ENCODE assay signal across 8 cellular contexts in the genomic region with DNA sequence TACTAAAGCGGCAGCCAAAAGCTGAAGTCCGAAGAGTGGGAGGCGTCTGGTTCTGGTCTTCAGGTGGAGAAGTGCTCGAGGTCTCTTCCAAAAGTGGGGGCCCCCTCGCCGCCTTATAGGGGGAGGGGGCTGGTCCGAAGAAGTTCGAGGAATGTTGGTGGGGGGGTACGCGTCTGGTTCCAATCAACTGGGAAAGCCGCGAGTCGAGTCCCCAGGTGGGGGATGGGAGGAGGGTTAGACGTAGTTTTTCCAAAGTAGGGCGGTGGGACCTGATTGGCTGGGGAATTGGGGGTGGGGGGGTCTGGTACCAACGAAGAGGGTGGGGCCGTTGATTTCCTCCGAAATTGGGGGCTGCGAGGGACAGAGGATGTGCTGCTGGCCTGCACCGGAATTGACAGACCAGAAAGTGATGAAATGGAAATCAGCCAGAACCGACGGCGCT. TPM values are rescaled to one million over a fixed set of nuclear protein-coding genes. Genes with fewer than 3 reads are reported as not detected.
A peak's percentile ranks its signal among the peaks of the same experiment; 100 is the strongest.
DNase-seq lines count a peak whose midpoint lies in the region; ATAC-seq and TF ChIP-seq lines count a peak whose summit lies in the region.

No MANE protein-coding gene starts in this region.

- POLR2A ChIA-PET in CD4-positive, alpha-beta memory T cell (lab: Charles Lee; ENCODE audit: partially characterized antibody), result interaction anchor here (1.0 to 2.4 kb wide), 5 partner anchors 8 to 122 kb away, joined by 3 to 12 read pairs (median 6); partner anchors contain the start of gene GPR55

- no peak for ATAC-seq in GM19467 (IDR thresholded peaks at IDR 0.05; ENCODE audit: unreplicated experiment)
- ATAC-seq in HG03520 (IDR thresholded peaks at IDR 0.05; ENCODE audit: unreplicated experiment), result no peak
- no peak for ATAC-seq in HG02885 (IDR thresholded peaks at IDR 0.05; ENCODE audit: poor library complexity, unreplicated experiment)

- H3K27me3 Mint-ChIP-seq in CD4-positive, alpha-beta memory T cell, result peaks cover 0 to 1% of the 10 kb centered on the region in 2 donors
- peaks cover 20% of the 10 kb centered on the region for H3K27me3 Mint-ChIP-seq in neural crest cell (ENCODE audit: low read depth)

- H3K9me3 Mint-ChIP-seq in CD4-positive, alpha-beta memory T cell, result peaks cover 0 to 1% (median 0%) of the 10 kb centered on the region in 8 donors
- no peaks in the 10 kb centered on the region for H3K9me3 Mint-ChIP-seq in neural crest cell

- peak overlapping the region in 6 of 7 donors; percentile 51 to 91 (median 78) for H3K27ac Mint-ChIP-seq in CD4-positive, alpha-beta memory T cell
- peak overlapping the region; percentile 62 for H3K27ac Mint-ChIP-seq in neural crest cell (ENCODE audit: unreplicated experiment)

- H3K9me3 ChIP-seq in CD4-positive, alpha-beta memory T cell (ENCODE audit: control insufficient read depth in 1 of 2, low read length in 2 of 2), result no peaks in the 10 kb centered on the region
- no peaks in the 10 kb centered on the region for H3K9me3 ChIP-seq in effector memory CD4-positive, alpha-beta T cell (ENCODE audit: control insufficient read depth, low read length)

- TF ChIP-seq CTCF in LNCaP clone FGC (IDR thresholded peaks at IDR 0.05; ENCODE audit: control insufficient read depth, extremely low read depth, insufficient read depth), result no peak
- no peak for TF ChIP-seq CTCF in neural crest cell (conservative IDR thresholded peaks at IDR 0.05)

- H3K36me3 Mint-ChIP-seq in CD4-positive, alpha-beta memory T cell, result peaks cover 0 to 4% of the 10 kb centered on the region in 2 donors
- no peaks in the 10 kb centered on the region for H3K36me3 Mint-ChIP-seq in neural crest cell (ENCODE audit: low read depth)

- intact Hi-C loops in CD4-positive, alpha-beta memory T cell (cut with micrococcal nuclease), result loop anchor here (2.0 to 10.0 kb wide), 2 partner anchors 17 to 109 kb away; no protein-coding TSS in a partner anchor

- H3K27me3 ChIP-seq in CD4-positive, alpha-beta memory T cell (ENCODE audit: insufficient read depth, low read length), result no peaks in the 10 kb centered on the region
- H3K27me3 ChIP-seq in effector memory CD4-positive, alpha-beta T cell (replicated peaks; ENCODE audit: control insufficient read depth, insufficient read depth, low read length, poor library complexity, severe bottlenecking), result no peaks in the 10 kb centered on the region

- peak overlapping the region; percentile 45 for H3K27ac ChIP-seq in CD4-positive, alpha-beta memory T cell (ENCODE audit: low read depth, low read length)
- peak overlapping the region; percentile 22 for H3K27ac ChIP-seq in effector memory CD4-positive, alpha-beta T cell (ENCODE audit: insufficient read depth, low read length, poor library complexity, severe bottlenecking)

- H3K4me3 ChIP-seq in CD4-positive, alpha-beta memory T cell (ENCODE audit: low read length in 2 of 2), result peak overlapping the region; percentile 34 to 70
- peak overlapping the region; percentile 64 for H3K4me3 ChIP-seq in LNCaP clone FGC (ENCODE audit: low read depth, low read length)
- H3K4me3 ChIP-seq in effector memory CD4-positive, alpha-beta T cell (ENCODE audit: insufficient read depth, low read depth, low read length, poor library complexity, severe bottlenecking), result peak overlapping the region; percentile 71

- H3K4me3 Mint-ChIP-seq in CD4-positive, alpha-beta memory T cell, result peak overlapping the region; percentile 79 to 93 (median 86)
- peak overlapping the region; percentile 91 for H3K4me3 Mint-ChIP-seq in neural crest cell

- DNase-seq in CD4-positive, alpha-beta memory T cell, result no peak
- no peak for DNase-seq in LNCaP clone FGC (ENCODE audit: low read depth)
- no peak for DNase-seq in effector memory CD4-positive, alpha-beta T cell
- DNase-seq in neural crest cell (ENCODE audit: low read depth, low spot score), result no peak
- no peak for DNase-seq in NK-92 treated with Interleukin-12 subunit alpha and Interleukin-12 subunit beta, amount 100 ng/mL, for 24 hours (lab: John Stamatoyannopoulos, UW)

- H3K4me1 Mint-ChIP-seq in CD4-positive, alpha-beta memory T cell, result peaks cover 19 to 67% (median 41%) of the 10 kb centered on the region in 4 donors
- H3K4me1 Mint-ChIP-seq in neural crest cell, result peaks cover 46% of the 10 kb centered on the region

- no peaks in the 10 kb centered on the region for H3K36me3 ChIP-seq in CD4-positive, alpha-beta memory T cell (ENCODE audit: insufficient read depth, low read length)
- H3K36me3 ChIP-seq in effector memory CD4-positive, alpha-beta T cell (ENCODE audit: control insufficient read depth, insufficient read depth, low read length), result no peaks in the 10 kb centered on the region

- H3K4me1 ChIP-seq in CD4-positive, alpha-beta memory T cell (ENCODE audit: insufficient read depth, low read length), result peaks cover 39% of the 10 kb centered on the region
- H3K4me1 ChIP-seq in effector memory CD4-positive, alpha-beta T cell (ENCODE audit: control insufficient read depth, insufficient read depth, low read length, poor library complexity, severe bottlenecking), result peaks cover 29% of the 10 kb centered on the region

- CTCF ChIA-PET in CD4-positive, alpha-beta memory T cell (lab: Charles Lee; ENCODE audit: partially characterized antibody), result interaction anchor here (0.6 to 1.6 kb wide), 7 partner anchors 9 to 59 kb away, joined by 3 to 7 read pairs (median 3); partner anchors contain the start of gene GPR55

RNA-seq across cellular contexts. Expression of gene ITM2C, which starts 0.6 kb away (rescaled TPM):
- 10 to 100 TPM; 24.1 to 24.3 TPM for total RNA-seq in CD4-positive, alpha-beta memory T cell
- polyA plus RNA-seq in CD4-positive, alpha-beta memory T cell, result 10 to 100 TPM; 32.5 to 40.8 TPM
- total RNA-seq in neural crest cell, result 106 TPM in 2 replicates

RNA-seq across cellular contexts. Expression of gene GPR55, which starts 59.7 kb away (rescaled TPM):
- 1 to 10 TPM; 8.1 to 8.3 TPM for total RNA-seq in CD4-positive, alpha-beta memory T cell
- polyA plus RNA-seq in CD4-positive, alpha-beta memory T cell, result 1 to 10 TPM in 1 of 2 donors, not detected in 1; 2.4 TPM
- total RNA-seq in neural crest cell, result not detected in 2 replicates
